1 cellular context compared by ENCODE assay signal in the genomic region with DNA sequence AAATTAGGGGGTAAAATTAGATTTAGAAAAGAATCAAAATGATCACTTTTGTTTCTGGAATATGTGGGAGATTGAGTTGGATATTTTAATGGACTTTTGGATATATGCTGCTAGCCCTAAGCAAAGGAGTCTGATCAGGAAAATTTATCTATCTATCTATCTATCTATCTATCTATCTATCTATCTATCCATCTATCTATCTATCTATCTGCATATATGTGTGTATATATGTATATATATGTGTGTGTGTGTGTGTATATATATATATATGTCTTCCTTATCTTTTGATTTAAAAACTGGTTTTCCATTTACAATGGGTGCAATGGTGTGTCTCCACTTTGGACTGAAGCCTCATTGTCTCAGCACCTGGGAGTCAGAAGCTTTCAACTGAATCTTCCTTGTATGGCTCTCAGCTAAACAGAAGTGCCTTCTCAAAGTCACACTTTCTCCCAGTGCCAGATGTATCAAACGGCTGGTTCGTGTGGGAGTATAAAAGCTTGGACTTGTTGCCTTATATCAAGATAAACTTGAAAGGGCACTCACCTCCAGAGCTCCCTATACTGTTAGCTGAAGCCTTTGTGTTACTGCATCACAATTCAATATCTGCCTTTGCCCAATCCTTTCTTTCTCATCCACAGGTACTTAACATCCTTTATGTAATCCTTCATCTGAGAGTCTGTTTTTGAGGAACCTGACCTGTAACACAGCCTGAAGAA.
TF ChIP-seq lines count a peak whose summit lies in the region.

No MANE protein-coding gene starts in this region.

TF ChIP-seq in GM12878, 131 proteins besides CTCF, POLR2A, EP300 and RAD21:
- TF ChIP-seq KAT2A (conservative IDR thresholded peaks at IDR 0.05; ENCODE audit: control insufficient read depth, low read depth, low read length), result no peak
- TF ChIP-seq, protein P1, sequence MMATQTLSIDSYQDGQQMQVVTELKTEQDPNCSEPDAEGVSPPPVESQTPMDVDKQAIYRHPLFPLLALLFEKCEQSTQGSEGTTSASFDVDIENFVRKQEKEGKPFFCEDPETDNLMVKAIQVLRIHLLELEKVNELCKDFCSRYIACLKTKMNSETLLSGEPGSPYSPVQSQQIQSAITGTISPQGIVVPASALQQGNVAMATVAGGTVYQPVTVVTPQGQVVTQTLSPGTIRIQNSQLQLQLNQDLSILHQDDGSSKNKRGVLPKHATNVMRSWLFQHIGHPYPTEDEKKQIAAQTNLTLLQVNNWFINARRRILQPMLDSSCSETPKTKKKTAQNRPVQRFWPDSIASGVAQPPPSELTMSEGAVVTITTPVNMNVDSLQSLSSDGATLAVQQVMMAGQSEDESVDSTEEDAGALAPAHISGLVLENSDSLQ (IDR thresholded peaks at IDR 0.05), result no peak
- no peak for TF ChIP-seq CREB1 (IDR thresholded peaks at IDR 0.05; ENCODE audit: low read depth)
- TF ChIP-seq, protein P2, sequence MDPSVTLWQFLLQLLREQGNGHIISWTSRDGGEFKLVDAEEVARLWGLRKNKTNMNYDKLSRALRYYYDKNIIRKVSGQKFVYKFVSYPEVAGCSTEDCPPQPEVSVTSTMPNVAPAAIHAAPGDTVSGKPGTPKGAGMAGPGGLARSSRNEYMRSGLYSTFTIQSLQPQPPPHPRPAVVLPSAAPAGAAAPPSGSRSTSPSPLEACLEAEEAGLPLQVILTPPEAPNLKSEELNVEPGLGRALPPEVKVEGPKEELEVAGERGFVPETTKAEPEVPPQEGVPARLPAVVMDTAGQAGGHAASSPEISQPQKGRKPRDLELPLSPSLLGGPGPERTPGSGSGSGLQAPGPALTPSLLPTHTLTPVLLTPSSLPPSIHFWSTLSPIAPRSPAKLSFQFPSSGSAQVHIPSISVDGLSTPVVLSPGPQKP (IDR thresholded peaks at IDR 0.05; ENCODE audit: low read depth, low read length), result no peak
